ENCODE assay signal across 1 cellular context in the genomic region with DNA sequence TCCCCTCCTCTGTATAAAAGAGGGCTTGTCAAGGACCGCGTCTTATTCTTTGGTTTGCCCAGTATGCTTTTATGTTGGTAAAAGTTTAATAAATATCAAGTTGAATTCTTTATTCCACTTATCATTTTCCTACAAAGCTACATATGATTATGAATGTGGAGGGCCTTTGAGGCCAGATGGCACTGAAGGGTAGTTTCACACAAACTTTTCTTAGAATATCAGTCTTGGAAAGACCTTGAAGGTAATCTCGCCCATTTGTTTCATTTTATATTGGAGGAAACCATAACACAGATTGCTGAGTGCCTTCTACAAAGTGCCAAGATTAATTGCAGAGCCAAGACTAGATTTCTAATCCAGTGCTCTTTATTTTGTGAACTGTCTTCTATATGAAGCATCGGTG.
TF ChIP-seq lines count a peak whose summit lies in the region.

No MANE protein-coding gene starts in this region.

TF ChIP-seq in GM23338, 12 proteins besides CTCF, POLR2A, EP300 and RAD21 (continued from another document):
- TF ChIP-seq, protein P1, sequence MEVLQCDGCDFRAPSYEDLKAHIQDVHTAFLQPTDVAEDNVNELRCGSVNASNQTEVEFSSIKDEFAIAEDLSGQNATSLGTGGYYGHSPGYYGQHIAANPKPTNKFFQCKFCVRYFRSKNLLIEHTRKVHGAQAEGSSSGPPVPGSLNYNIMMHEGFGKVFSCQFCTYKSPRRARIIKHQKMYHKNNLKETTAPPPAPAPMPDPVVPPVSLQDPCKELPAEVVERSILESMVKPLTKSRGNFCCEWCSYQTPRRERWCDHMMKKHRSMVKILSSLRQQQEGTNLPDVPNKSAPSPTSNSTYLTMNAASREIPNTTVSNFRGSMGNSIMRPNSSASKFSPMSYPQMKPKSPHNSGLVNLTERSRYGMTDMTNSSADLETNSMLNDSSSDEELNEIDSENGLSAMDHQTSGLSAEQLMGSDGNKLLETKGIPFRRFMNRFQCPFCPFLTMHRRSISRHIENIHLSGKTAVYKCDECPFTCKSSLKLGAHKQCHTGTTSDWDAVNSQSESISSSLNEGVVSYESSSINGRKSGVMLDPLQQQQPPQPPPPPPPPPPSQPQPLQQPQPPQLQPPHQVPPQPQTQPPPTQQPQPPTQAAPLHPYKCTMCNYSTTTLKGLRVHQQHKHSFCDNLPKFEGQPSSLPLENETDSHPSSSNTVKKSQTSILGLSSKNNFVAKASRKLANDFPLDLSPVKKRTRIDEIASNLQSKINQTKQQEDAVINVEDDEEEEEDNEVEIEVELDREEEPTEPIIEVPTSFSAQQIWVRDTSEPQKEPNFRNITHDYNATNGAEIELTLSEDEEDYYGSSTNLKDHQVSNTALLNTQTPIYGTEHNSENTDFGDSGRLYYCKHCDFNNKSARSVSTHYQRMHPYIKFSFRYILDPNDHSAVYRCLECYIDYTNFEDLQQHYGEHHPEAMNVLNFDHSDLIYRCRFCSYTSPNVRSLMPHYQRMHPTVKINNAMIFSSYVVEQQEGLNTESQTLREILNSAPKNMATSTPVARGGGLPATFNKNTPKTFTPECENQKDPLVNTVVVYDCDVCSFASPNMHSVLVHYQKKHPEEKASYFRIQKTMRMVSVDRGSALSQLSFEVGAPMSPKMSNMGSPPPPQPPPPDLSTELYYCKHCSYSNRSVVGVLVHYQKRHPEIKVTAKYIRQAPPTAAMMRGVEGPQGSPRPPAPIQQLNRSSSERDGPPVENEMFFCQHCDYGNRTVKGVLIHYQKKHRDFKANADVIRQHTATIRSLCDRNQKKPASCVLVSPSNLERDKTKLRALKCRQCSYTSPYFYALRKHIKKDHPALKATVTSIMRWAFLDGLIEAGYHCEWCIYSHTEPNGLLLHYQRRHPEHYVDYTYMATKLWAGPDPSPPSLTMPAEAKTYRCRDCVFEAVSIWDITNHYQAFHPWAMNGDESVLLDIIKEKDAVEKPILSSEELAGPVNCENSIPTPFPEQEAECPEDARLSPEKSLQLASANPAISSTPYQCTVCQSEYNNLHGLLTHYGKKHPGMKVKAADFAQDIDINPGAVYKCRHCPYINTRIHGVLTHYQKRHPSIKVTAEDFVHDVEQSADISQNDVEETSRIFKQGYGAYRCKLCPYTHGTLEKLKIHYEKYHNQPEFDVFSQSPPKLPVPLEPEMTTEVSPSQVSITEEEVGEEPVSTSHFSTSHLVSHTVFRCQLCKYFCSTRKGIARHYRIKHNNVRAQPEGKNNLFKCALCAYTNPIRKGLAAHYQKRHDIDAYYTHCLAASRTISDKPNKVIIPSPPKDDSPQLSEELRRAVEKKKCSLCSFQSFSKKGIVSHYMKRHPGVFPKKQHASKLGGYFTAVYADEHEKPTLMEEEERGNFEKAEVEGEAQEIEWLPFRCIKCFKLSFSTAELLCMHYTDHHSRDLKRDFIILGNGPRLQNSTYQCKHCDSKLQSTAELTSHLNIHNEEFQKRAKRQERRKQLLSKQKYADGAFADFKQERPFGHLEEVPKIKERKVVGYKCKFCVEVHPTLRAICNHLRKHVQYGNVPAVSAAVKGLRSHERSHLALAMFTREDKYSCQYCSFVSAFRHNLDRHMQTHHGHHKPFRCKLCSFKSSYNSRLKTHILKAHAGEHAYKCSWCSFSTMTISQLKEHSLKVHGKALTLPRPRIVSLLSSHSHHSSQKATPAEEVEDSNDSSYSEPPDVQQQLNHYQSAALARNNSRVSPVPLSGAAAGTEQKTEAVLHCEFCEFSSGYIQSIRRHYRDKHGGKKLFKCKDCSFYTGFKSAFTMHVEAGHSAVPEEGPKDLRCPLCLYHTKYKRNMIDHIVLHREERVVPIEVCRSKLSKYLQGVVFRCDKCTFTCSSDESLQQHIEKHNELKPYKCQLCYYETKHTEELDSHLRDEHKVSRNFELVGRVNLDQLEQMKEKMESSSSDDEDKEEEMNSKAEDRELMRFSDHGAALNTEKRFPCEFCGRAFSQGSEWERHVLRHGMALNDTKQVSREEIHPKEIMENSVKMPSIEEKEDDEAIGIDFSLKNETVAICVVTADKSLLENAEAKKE (CRISPR knock-in tag; IDR thresholded peaks at IDR 0.05), result no peak
- no peak for TF ChIP-seq CREB1 (CRISPR knock-in tag; IDR thresholded peaks at IDR 0.05; ENCODE audit: low read depth)
- TF ChIP-seq EZH2 (IDR thresholded peaks at IDR 0.05; ENCODE audit: low read depth, unreplicated experiment), result no peak
- TF ChIP-seq, protein P2, sequence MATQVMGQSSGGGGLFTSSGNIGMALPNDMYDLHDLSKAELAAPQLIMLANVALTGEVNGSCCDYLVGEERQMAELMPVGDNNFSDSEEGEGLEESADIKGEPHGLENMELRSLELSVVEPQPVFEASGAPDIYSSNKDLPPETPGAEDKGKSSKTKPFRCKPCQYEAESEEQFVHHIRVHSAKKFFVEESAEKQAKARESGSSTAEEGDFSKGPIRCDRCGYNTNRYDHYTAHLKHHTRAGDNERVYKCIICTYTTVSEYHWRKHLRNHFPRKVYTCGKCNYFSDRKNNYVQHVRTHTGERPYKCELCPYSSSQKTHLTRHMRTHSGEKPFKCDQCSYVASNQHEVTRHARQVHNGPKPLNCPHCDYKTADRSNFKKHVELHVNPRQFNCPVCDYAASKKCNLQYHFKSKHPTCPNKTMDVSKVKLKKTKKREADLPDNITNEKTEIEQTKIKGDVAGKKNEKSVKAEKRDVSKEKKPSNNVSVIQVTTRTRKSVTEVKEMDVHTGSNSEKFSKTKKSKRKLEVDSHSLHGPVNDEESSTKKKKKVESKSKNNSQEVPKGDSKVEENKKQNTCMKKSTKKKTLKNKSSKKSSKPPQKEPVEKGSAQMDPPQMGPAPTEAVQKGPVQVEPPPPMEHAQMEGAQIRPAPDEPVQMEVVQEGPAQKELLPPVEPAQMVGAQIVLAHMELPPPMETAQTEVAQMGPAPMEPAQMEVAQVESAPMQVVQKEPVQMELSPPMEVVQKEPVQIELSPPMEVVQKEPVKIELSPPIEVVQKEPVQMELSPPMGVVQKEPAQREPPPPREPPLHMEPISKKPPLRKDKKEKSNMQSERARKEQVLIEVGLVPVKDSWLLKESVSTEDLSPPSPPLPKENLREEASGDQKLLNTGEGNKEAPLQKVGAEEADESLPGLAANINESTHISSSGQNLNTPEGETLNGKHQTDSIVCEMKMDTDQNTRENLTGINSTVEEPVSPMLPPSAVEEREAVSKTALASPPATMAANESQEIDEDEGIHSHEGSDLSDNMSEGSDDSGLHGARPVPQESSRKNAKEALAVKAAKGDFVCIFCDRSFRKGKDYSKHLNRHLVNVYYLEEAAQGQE (IDR thresholded peaks at IDR 0.05; ENCODE audit: unreplicated experiment), result no peak
- no peak for TF ChIP-seq ZNF331 (CRISPR knock-in tag; IDR thresholded peaks at IDR 0.05; ENCODE audit: low read depth)
TF ChIP-seq in GM23338: peak in this region for 0.
